Comparison of ENCODE assay signal across 8 cellular contexts in the genomic region with DNA sequence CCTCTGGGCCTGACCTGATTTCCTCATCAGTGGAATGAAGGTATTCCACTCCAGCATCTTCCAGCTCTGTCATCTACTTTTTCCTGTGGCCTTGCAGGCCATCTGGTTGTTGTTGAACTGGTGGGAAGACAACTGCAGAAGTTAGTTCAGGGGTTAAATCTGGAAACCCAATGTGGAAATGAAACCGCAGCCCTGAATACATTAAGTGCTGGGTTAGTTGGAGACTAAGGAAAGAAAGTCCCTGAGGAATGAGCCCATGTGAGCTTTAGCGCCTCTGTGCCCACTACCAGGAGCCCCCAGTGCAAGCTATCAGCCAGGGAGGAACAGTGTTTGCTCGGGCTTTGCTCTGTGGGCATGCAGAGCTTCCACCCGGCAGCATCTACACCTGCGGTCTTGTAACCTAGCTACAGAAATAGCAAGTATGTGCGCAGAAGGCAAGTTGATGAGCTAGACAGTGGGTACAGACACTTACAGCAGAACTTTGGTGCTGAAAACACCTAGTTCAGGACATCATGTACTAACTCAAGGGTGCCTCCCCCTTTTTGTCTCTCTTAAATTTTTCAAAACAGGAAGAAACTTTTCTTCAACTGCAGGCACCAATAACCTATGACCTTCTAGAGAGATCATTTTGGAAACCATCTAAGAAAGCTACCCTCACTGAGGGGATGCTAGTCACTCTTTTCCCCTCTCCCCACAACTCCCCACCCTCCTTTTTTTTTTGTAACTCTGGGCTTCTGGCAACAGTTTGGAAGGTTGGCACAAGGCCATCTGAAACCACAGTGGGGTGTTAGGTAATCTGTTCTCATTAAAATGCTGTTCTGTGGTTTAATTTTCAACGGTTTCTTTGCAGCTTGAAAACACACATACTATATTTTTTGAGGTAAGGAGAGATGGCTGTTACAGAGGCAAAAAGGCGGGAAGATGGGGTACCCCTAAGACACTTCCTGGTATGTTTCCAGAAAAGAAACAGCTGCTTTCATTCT. TPM values are rescaled to one million over a fixed set of nuclear protein-coding genes. Genes with fewer than 3 reads are reported as not detected.
DNase-seq lines count a peak whose midpoint lies in the region; ATAC-seq and TF ChIP-seq lines count a peak whose summit lies in the region.

No MANE protein-coding gene starts in this region.

- intact Hi-C loops in breast epithelium (cut with DNase I; ENCODE audit: low total_unique reads) = no loop called here

- H3K4me3 Mint-ChIP-seq in T-cell (peak overlapping the region; percentile 69 to 75 (median 71)), endothelial cell (ENCODE audit: unreplicated experiment) (no peak overlapping the region)

- CTCF ChIA-PET in T-cell (lab: Charles Lee) = interaction anchor here (0.5 to 3.0 kb wide), 20 partner anchors 9 to 260 kb away, joined by 3 to 20 read pairs (median 5); a partner anchor contains a TSS

- POLR2A ChIA-PET in T-cell (lab: Charles Lee) = interaction anchor here (0.5 to 5.7 kb wide), 37 partner anchors 9 to 1462 kb away, joined by 3 to 121 read pairs (median 6); a partner anchor contains a TSS

- peak overlapping the region; percentile 52 to 67 for H3K27ac ChIP-seq in breast epithelium

- H3K27ac Mint-ChIP-seq in T-cell (peak overlapping the region; percentile 96 to 97), endothelial cell (ENCODE audit: unreplicated experiment) (no peak overlapping the region)

- H3K27me3 ChIP-seq in breast epithelium (no peaks in the 10 kb centered on the region), BE2C (no peaks in the 10 kb centered on the region)

- H3K36me3 Mint-ChIP-seq in T-cell (no peaks in the 10 kb centered on the region), endothelial cell (ENCODE audit: low read depth, unreplicated experiment) (no peaks in the 10 kb centered on the region)

- H3K27me3 Mint-ChIP-seq in T-cell = no peaks in the 10 kb centered on the region
- peaks cover 8% of the 10 kb centered on the region for H3K27me3 Mint-ChIP-seq in endothelial cell (ENCODE audit: unreplicated experiment)

- TF ChIP-seq CTCF in breast epithelium (IDR thresholded peaks at IDR 0.05) (no peak), endothelial cell (IDR thresholded peaks at IDR 0.05; ENCODE audit: unreplicated experiment) (no peak), BE2C (IDR thresholded peaks at IDR 0.05; ENCODE audit: low read depth, low read length) (no peak)

- peaks cover 97 to 98% (median 97%) of the 10 kb centered on the region in 3 donors for H3K4me1 Mint-ChIP-seq in T-cell
- H3K4me1 Mint-ChIP-seq in endothelial cell (ENCODE audit: unreplicated experiment) = no peaks in the 10 kb centered on the region

- H3K9me3 Mint-ChIP-seq in T-cell (peaks cover 0 to 4% (median 0%) of the 10 kb centered on the region in 3 donors), endothelial cell (ENCODE audit: unreplicated experiment) (no peaks in the 10 kb centered on the region)

- DNase-seq in CD1c-positive myeloid dendritic cell (ENCODE audit: extremely low spot score) (peak; percentile 71), T-cell (peak; percentile 50 to 95 (median 88)), breast epithelium (ENCODE audit: low spot score in 2 of 2) (peak in 1 of 2 donors; percentile 72), endothelial cell (ENCODE audit: low spot score) (no peak), BE2C (no peak)
- peak; percentile 44 for DNase-seq in stimulated activated CD8-positive, alpha-beta memory T cell treated with anti-CD3 and anti-CD28 coated beads, Interleukin-12 subunit alpha, Interleukin-12 subunit beta, amount 100 ng/mL, for 4 hours (ENCODE audit: low read depth)

- H3K9me3 ChIP-seq in breast epithelium (no peaks in the 10 kb centered on the region), BE2C (no peaks in the 10 kb centered on the region)

- H3K36me3 ChIP-seq in breast epithelium = no peaks in the 10 kb centered on the region
- H3K36me3 ChIP-seq in BE2C = no peaks in the 10 kb centered on the region

- no peak for TF ChIP-seq POLR2A in breast epithelium (IDR thresholded peaks at IDR 0.05)

- no peak overlapping the region for H3K4me3 ChIP-seq in breast epithelium
- no peak overlapping the region for H3K4me3 ChIP-seq in BE2C (ENCODE audit: low read depth, low read length)

- H3K4me1 ChIP-seq in breast epithelium = peaks cover 0 to 7% of the 10 kb centered on the region in 2 donors
- no peaks in the 10 kb centered on the region for H3K4me1 ChIP-seq in BE2C

- ATAC-seq in GM19452 (IDR thresholded peaks at IDR 0.05; ENCODE audit: unreplicated experiment) (peak; percentile 47), HG03469 (IDR thresholded peaks at IDR 0.05; ENCODE audit: unreplicated experiment) (peak; percentile 43), T-cell (replicated peaks in 1 of 4) (peak; percentile 71 to 82 (median 77))

RNA-seq across cellular contexts. Expression of a gene that starts 18.3 kb away (rescaled TPM):
- total RNA-seq in T-cell (1,000 to 10,000 TPM in 2 of 5 donors, 100 to 1,000 TPM in 3; 274 to 1,514 (median 326) TPM), breast epithelium (10 to 100 TPM; 25.8 to 80.3 (median 32.4) TPM), endothelial cell (ENCODE audit: unreplicated experiment) (255 TPM)
- polyA plus RNA-seq in BE2C (2012; ENCODE audit: insufficient read depth, insufficient read length, low read depth) = 15.7 TPM

Comparison
In these comparisons a context has a peak if more than half of its experiments do, and no peak if none do; other contexts are left out.
1. DNase-seq: peak in CD1c-positive myeloid dendritic cell (single experiment), T-cell (34 of 34) and stimulated activated CD8-positive, alpha-beta memory T cell treated with anti-CD3 and anti-CD28 coated beads, Interleukin-12 subunit alpha, Interleukin-12 subunit beta, amount 100 ng/mL, for 4 hours (single experiment); none in endothelial cell (single experiment) and BE2C (single experiment).
2. Peak in every context shown above with its lines, with median percentiles within 50 percentile points of each other: ATAC-seq.